21 cellular contexts compared by ENCODE assay signal in the genomic region with DNA sequence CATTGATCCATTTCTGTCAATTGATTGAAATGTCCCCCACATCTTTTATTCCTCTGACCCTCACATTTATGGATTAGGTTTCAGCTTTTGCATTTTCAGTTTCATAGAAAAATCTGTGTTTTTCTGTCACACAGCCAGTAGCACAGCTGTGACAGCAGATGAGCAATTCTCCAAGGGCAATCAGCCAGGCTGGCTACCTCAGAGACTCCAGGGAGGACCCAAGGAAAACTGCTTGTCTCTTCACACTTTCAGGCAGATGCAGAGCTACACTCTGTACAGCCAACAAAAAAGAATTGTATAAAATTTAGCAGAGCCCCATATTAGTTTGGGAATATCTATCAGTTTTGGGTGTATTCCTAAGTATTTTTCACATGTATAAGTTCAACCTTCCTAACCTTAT.
DNase-seq lines count a peak whose midpoint lies in the region; ATAC-seq and TF ChIP-seq lines count a peak whose summit lies in the region.
"Had no signal": no experiment of that assay in that cellular context is flagged by ENCODE, and none has a peak within 500 bp of the region (broad histone marks: within the 10 kb centered on the region; RNA-seq: fewer than 3 reads in every experiment).

No MANE protein-coding gene starts in this region.

- TF ChIP-seq CTCF in astrocyte of the cerebellum (IDR thresholded peaks at IDR 0.05; ENCODE audit: low read depth, low read length, missing control alignments) (no peak), left lung (IDR thresholded peaks at IDR 0.05) (no peak)

- H3K4me3 ChIP-seq in astrocyte of the cerebellum (ENCODE audit: low read depth, low read length): no peak overlapping the region
- no peak overlapping the region for H3K4me3 ChIP-seq in left lung
- H3K4me3 ChIP-seq: coronary artery, heart left ventricle, PC-9, upper lobe of right lung had no signal

- no peaks in the 10 kb centered on the region for H3K27me3 ChIP-seq in left lung
- H3K27me3 ChIP-seq: heart left ventricle, upper lobe of right lung had no signal

- no peaks in the 10 kb centered on the region for H3K9me3 ChIP-seq in left lung
- H3K9me3 ChIP-seq: upper lobe of right lung had no signal

- DNase-seq in AG08395 (ENCODE audit: low spot score): peak; percentile 10
- DNase-seq in LHCN-M2 (ENCODE audit: low read depth): peak; percentile 69
- DNase-seq in astrocyte of the cerebellum (ENCODE audit: low read depth): peak; percentile 1
- DNase-seq in head of caudate nucleus: peak in 27 of 42 donors; percentile 5 to 50 (median 26)
- DNase-seq in left lobe of liver (ENCODE audit: low spot score): no peak
- no peak for DNase-seq in left lung
- no peak for DNase-seq in germinal center (ENCODE audit: low spot score)
- DNase-seq: activated CD4-positive, CD25-positive, alpha-beta regulatory T cell treated with anti-CD3 and anti-CD28 coated beads, Interleukin-2, amount 50 U/mL, for 72 hours; amniotic stem cell; CD4-positive, alpha-beta T cell; mesendoderm; NCI-H2029 treated with DMSO at 0.1 percent for 48 hours; NCI-H526 treated with DMSO at 0.1 percent for 48 hours; nephron progenitor cell; PC-9; stimulated activated CD4-positive, alpha-beta T cell treated with anti-CD3 and anti-CD28 coated beads, Interleukin-15, amount 100 ng/mL, for 24 hours; stimulated activated naive CD4-positive, alpha-beta T cell; upper lobe of right lung had no signal

- no peaks in the 10 kb centered on the region for H3K4me1 ChIP-seq in left lung
- H3K4me1 ChIP-seq: upper lobe of right lung had no signal

- intact Hi-C loops in head of caudate nucleus (cut with DNase I): no loop called here
- intact Hi-C loops in left lung (cut with DNase I): no loop called here

- ATAC-seq in left lobe of liver: no peak
- no peak for ATAC-seq in left lung
- no peak for ATAC-seq in GM18909 (IDR thresholded peaks at IDR 0.05; ENCODE audit: poor library complexity, unreplicated experiment)
- ATAC-seq: upper lobe of right lung had no signal

- in situ Hi-C loops in astrocyte of the cerebellum (cut with HindIII; ENCODE audit: low sequenced_read_pairs): no loop called here

- no peak overlapping the region for H3K27ac ChIP-seq in left lung
- H3K27ac ChIP-seq: coronary artery, heart left ventricle, PC-9, upper lobe of right lung had no signal

- no peaks in the 10 kb centered on the region for H3K36me3 ChIP-seq in left lung
- H3K36me3 ChIP-seq: heart left ventricle, upper lobe of right lung had no signal

Comparison
In these comparisons a context has a peak if more than half of its experiments do, and no peak if none do; other contexts are left out.
1. DNase-seq: peak in AG08395 (single experiment), LHCN-M2 (single experiment), astrocyte of the cerebellum (single experiment) and head of caudate nucleus (27 of 42); none in left lobe of liver (single experiment), left lung (0 of 2) and germinal center (single experiment).